ENCODE assay signal across 18 cellular contexts in genomic region chr20:53524589-53525311, GRCh38.
DNase-seq lines count a peak whose midpoint lies in the region; ATAC-seq and TF ChIP-seq lines count a peak whose summit lies in the region.
"Had no signal": no experiment of that assay in that cellular context is flagged by ENCODE, and none has a peak within 500 bp of the region (broad histone marks: within the 10 kb centered on the region; RNA-seq: fewer than 3 reads in every experiment).

No MANE protein-coding gene starts in this region.

- no CpG with 5 or more reads among the region's 13 CpGs for WGBS in neuronal stem cell (ENCODE audit: extremely low coverage in 2 of 2, insufficient read length in 2 of 2, insufficient replicate concordance in 1 of 2), 2 donors

- no peak overlapping the region for H3K4ac ChIP-seq in neuronal stem cell (ENCODE audit: low read length)

- H3K27me3 Mint-ChIP-seq in activated CD8-positive, alpha-beta memory T cell treated with anti-CD3 and anti-CD28 coated beads, Interleukin-2, amount 10 ng/mL, durations not matched to agents 7 days and 5 days: no peaks in the 10 kb centered on the region
- no peaks in the 10 kb centered on the region for H3K27me3 Mint-ChIP-seq in glutamatergic neuron (ENCODE audit: unreplicated experiment)
- H3K27me3 Mint-ChIP-seq: T-cell had no signal

- no peaks in the 10 kb centered on the region for H3K9me3 ChIP-seq in neuronal stem cell (replicated peaks in 1 of 2; ENCODE audit: control insufficient read depth in 2 of 2, insufficient read depth in 1 of 2, low read depth in 1 of 2, low read length in 2 of 2)
- H3K9me3 ChIP-seq: HAP-1, SJSA1 had no signal

- no peak overlapping the region for H3K27ac ChIP-seq in neuronal stem cell (replicated peaks; ENCODE audit: low read length)
- H3K27ac ChIP-seq: KMS-11, RWPE1, SJSA1 had no signal

- no peaks in the 10 kb centered on the region for H3K27me3 ChIP-seq in neuronal stem cell (ENCODE audit: control insufficient read depth in 3 of 3, insufficient read depth in 3 of 3, low read depth in 1 of 3, low read length in 3 of 3)
- H3K27me3 ChIP-seq: SJSA1 had no signal

- no peak overlapping the region for H3K27ac Mint-ChIP-seq in activated CD8-positive, alpha-beta memory T cell treated with anti-CD3 and anti-CD28 coated beads, Interleukin-2, amount 10 ng/mL, durations not matched to agents 7 days and 5 days
- no peak overlapping the region for H3K27ac Mint-ChIP-seq in glutamatergic neuron (ENCODE audit: unreplicated experiment)
- H3K27ac Mint-ChIP-seq: CD14-positive monocyte, T-cell had no signal

- CTCF ChIA-PET in activated CD8-positive, alpha-beta memory T cell treated with anti-CD3 and anti-CD28 coated beads, Interleukin-2, amount 10 ng/mL, durations not matched to agents 7 days and 5 days (lab: Charles Lee): interaction anchor here (0.6 kb wide), 1 partner anchor 14 kb away, joined by 3 read pairs; no protein-coding TSS in a partner anchor

- peaks cover 0 to 2% of the 10 kb centered on the region in 2 donors for H3K4me1 ChIP-seq in neuronal stem cell (ENCODE audit: control insufficient read depth in 2 of 2, insufficient read depth in 1 of 2, low read depth in 1 of 2, low read length in 2 of 2)
- H3K4me1 ChIP-seq: HAP-1, SJSA1 had no signal

- H3K23ac ChIP-seq in neuronal stem cell (ENCODE audit: low read depth, low read length, poor library complexity): no peak overlapping the region

- H4K8ac ChIP-seq in neuronal stem cell (ENCODE audit: low read depth, low read length): no peak overlapping the region

- no peak overlapping the region for H2AK5ac ChIP-seq in neuronal stem cell (ENCODE audit: low read depth, low read length)

- no peaks in the 10 kb centered on the region for H3K36me3 ChIP-seq in neuronal stem cell (replicated peaks in 1 of 2; ENCODE audit: control insufficient read depth in 2 of 2, insufficient read depth in 2 of 2, low read length in 2 of 2)
- H3K36me3 ChIP-seq: HAP-1, SJSA1 had no signal

- no peak overlapping the region for H2BK120ac ChIP-seq in neuronal stem cell (ENCODE audit: low read depth, low read length)

- H3K4me3 ChIP-seq in neuronal stem cell (ENCODE audit: low read length in 2 of 2): no peak overlapping the region
- H3K4me3 ChIP-seq: HAP-1, SJSA1 had no signal

- H2BK15ac ChIP-seq in neuronal stem cell (ENCODE audit: low read length): no peak overlapping the region

- no peak overlapping the region for H4K91ac ChIP-seq in neuronal stem cell (ENCODE audit: low read depth, low read length, poor library complexity)

- H3K4me1 Mint-ChIP-seq in activated CD8-positive, alpha-beta memory T cell treated with anti-CD3 and anti-CD28 coated beads, Interleukin-2, amount 10 ng/mL, durations not matched to agents 7 days and 5 days: no peaks in the 10 kb centered on the region
- H3K4me1 Mint-ChIP-seq in glutamatergic neuron (ENCODE audit: low read depth, unreplicated experiment): no peaks in the 10 kb centered on the region
- H3K4me1 Mint-ChIP-seq: CD14-positive monocyte, T-cell had no signal

- no peak overlapping the region for H3K9ac ChIP-seq in neuronal stem cell (ENCODE audit: low read depth, low read length, poor library complexity)
- H3K9ac ChIP-seq: KMS-11 had no signal

- no peak for ATAC-seq in activated CD8-positive, alpha-beta memory T cell treated with anti-CD3 and anti-CD28 coated beads, Interleukin-2, amount 10 ng/mL, durations not matched to agents 7 days and 5 days
- ATAC-seq: T-cell had no signal

- TF ChIP-seq CTCF in glutamatergic neuron (IDR thresholded peaks at IDR 0.05; ENCODE audit: partially characterized antibody, unreplicated experiment): no peak

- H2BK5ac ChIP-seq in neuronal stem cell (ENCODE audit: low read length): no peak overlapping the region

- no peak overlapping the region for H3K4me2 ChIP-seq in neuronal stem cell (ENCODE audit: insufficient read depth, low read length, poor library complexity, severe bottlenecking)
- H3K4me2 ChIP-seq: KMS-11 had no signal

- peak; percentile 38 for DNase-seq in activated CD8-positive, alpha-beta memory T cell treated with anti-CD3 and anti-CD28 coated beads for 24 hours
- no peak for DNase-seq in activated CD8-positive, alpha-beta memory T cell treated with anti-CD3 and anti-CD28 coated beads, Interleukin-2, amount 10 ng/mL, durations not matched to agents 7 days and 5 days
- peak; percentile 44 for DNase-seq in NCI-H2171 treated with DMSO at 0.1 percent for 48 hours (lab: John Stamatoyannopoulos, UW)
- peak; percentile 21 for DNase-seq in glutamatergic neuron
- no peak for DNase-seq in neuronal stem cell (ENCODE audit: low spot score)
- no peak for DNase-seq in NCI-H128 (lab: John Stamatoyannopoulos, UW; ENCODE audit: unreplicated experiment)
- no peak for DNase-seq in NCI-H1694 treated with DMSO at 0.1 percent for 48 hours (lab: John Stamatoyannopoulos, UW)
- DNase-seq in COR-L47 (lab: John Stamatoyannopoulos, UW): no peak
- DNase-seq: NCI-H1436 treated with DMSO at 0.1 percent for 48 hours, NCI-H2081, NCI-H69, OCI-M1, T-cell had no signal

- no peak overlapping the region for H3K4me3 Mint-ChIP-seq in activated CD8-positive, alpha-beta memory T cell treated with anti-CD3 and anti-CD28 coated beads, Interleukin-2, amount 10 ng/mL, durations not matched to agents 7 days and 5 days
- no peak overlapping the region for H3K4me3 Mint-ChIP-seq in glutamatergic neuron (ENCODE audit: unreplicated experiment)
- H3K4me3 Mint-ChIP-seq: CD14-positive monocyte, T-cell had no signal

- H3K36me3 Mint-ChIP-seq in activated CD8-positive, alpha-beta memory T cell treated with anti-CD3 and anti-CD28 coated beads, Interleukin-2, amount 10 ng/mL, durations not matched to agents 7 days and 5 days: no peaks in the 10 kb centered on the region
- H3K36me3 Mint-ChIP-seq in glutamatergic neuron (ENCODE audit: unreplicated experiment): no peaks in the 10 kb centered on the region
- H3K36me3 Mint-ChIP-seq: CD14-positive monocyte, T-cell had no signal

- no peak overlapping the region for H2BK12ac ChIP-seq in neuronal stem cell (ENCODE audit: low read length)

- H3K18ac ChIP-seq in neuronal stem cell (ENCODE audit: low read length): no peak overlapping the region

- no peaks in the 10 kb centered on the region for H3K79me1 ChIP-seq in neuronal stem cell (ENCODE audit: low read depth, low read length)

- H3K9me3 Mint-ChIP-seq in activated CD8-positive, alpha-beta memory T cell treated with anti-CD3 and anti-CD28 coated beads, Interleukin-2, amount 10 ng/mL, durations not matched to agents 7 days and 5 days (ENCODE audit: low read depth): no peaks in the 10 kb centered on the region
- H3K9me3 Mint-ChIP-seq in glutamatergic neuron (ENCODE audit: unreplicated experiment): peaks cover 1% of the 10 kb centered on the region
- H3K9me3 Mint-ChIP-seq: T-cell had no signal

- H2AFZ ChIP-seq in neuronal stem cell (ENCODE audit: low read length): peak overlapping the region; percentile 29

- no peak overlapping the region for H3K14ac ChIP-seq in neuronal stem cell (ENCODE audit: low read length)

Comparison
In these comparisons a context has a peak if more than half of its experiments do, and no peak if none do; other contexts are left out.
1. DNase-seq: peak in activated CD8-positive, alpha-beta memory T cell treated with anti-CD3 and anti-CD28 coated beads for 24 hours (single experiment), NCI-H2171 treated with DMSO at 0.1 percent for 48 hours (single experiment) and glutamatergic neuron (single experiment); none in activated CD8-positive, alpha-beta memory T cell treated with anti-CD3 and anti-CD28 coated beads, Interleukin-2, amount 10 ng/mL, durations not matched to agents 7 days and 5 days (single experiment), neuronal stem cell (single experiment), NCI-H128 (single experiment), NCI-H1694 treated with DMSO at 0.1 percent for 48 hours (single experiment) and COR-L47 (single experiment).